ENCODE assay signal across 2 cellular contexts in the genomic region with DNA sequence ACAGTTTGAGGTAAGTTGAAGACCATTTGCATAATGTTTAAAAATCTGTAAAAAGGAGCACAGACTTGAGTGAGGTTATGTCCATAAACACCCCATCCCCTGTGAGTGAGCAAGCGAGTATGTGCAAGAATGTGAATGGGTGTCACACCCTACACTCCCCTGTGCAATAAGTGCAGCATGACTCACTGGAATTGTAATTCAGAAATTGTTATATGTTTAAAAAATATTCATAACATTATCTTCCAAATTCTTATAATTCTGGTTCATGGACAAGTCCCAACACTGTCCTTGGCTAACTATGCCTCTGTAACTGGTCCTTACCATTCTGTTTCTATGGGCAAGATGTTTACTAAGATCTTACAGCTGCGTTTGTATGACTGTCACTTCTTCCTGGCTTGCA.
TF ChIP-seq lines count a peak whose summit lies in the region.

No MANE protein-coding gene starts in this region.

TF ChIP-seq in SK-N-SH, 30 proteins besides CTCF, POLR2A, EP300 and RAD21 (continued from another document):
- no peak for TF ChIP-seq REST (IDR thresholded peaks at IDR 0.05; ENCODE audit: low read depth, low read length)
- no peak for TF ChIP-seq SIN3A (IDR thresholded peaks at IDR 0.05; ENCODE audit: borderline replicate concordance, low read depth, low read length)
- TF ChIP-seq EZH2phosphoT487 (IDR thresholded peaks at IDR 0.05; ENCODE audit: borderline replicate concordance, low read depth), result no peak
- TF ChIP-seq MXI1 (IDR thresholded peaks at IDR 0.05; ENCODE audit: low read depth, low read length), result no peak
- no peak for TF ChIP-seq FOXM1 (IDR thresholded peaks at IDR 0.05; ENCODE audit: low read depth)
- no peak for TF ChIP-seq RCOR1 (IDR thresholded peaks at IDR 0.05; ENCODE audit: low read length)
- TF ChIP-seq, protein P1, sequence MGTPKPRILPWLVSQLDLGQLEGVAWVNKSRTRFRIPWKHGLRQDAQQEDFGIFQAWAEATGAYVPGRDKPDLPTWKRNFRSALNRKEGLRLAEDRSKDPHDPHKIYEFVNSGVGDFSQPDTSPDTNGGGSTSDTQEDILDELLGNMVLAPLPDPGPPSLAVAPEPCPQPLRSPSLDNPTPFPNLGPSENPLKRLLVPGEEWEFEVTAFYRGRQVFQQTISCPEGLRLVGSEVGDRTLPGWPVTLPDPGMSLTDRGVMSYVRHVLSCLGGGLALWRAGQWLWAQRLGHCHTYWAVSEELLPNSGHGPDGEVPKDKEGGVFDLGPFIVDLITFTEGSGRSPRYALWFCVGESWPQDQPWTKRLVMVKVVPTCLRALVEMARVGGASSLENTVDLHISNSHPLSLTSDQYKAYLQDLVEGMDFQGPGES (IDR thresholded peaks at IDR 0.05; ENCODE audit: low read depth, low read length), result no peak
- TF ChIP-seq, protein P2, sequence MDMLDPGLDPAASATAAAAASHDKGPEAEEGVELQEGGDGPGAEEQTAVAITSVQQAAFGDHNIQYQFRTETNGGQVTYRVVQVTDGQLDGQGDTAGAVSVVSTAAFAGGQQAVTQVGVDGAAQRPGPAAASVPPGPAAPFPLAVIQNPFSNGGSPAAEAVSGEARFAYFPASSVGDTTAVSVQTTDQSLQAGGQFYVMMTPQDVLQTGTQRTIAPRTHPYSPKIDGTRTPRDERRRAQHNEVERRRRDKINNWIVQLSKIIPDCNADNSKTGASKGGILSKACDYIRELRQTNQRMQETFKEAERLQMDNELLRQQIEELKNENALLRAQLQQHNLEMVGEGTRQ (IDR thresholded peaks at IDR 0.05; ENCODE audit: borderline replicate concordance, low read depth, low read length), result no peak
- TF ChIP-seq JUND (IDR thresholded peaks at IDR 0.05), result no peak
- no peak for TF ChIP-seq SMC3 (IDR thresholded peaks at IDR 0.05; ENCODE audit: low read depth, low read length)
- no peak for TF ChIP-seq TCF12 (IDR thresholded peaks at IDR 0.05)
- no peak for TF ChIP-seq MEF2A (IDR thresholded peaks at IDR 0.05; ENCODE audit: borderline replicate concordance, low read depth)
- TF ChIP-seq, protein P3, sequence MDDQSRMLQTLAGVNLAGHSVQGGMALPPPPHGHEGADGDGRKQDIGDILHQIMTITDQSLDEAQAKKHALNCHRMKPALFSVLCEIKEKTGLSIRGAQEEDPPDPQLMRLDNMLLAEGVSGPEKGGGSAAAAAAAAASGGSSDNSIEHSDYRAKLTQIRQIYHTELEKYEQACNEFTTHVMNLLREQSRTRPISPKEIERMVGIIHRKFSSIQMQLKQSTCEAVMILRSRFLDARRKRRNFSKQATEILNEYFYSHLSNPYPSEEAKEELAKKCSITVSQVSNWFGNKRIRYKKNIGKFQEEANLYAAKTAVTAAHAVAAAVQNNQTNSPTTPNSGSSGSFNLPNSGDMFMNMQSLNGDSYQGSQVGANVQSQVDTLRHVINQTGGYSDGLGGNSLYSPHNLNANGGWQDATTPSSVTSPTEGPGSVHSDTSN (IDR thresholded peaks at IDR 0.05), result no peak
TF ChIP-seq in SK-N-SH: peak in this region for 0.

TF ChIP-seq in SK-N-SH treated with all-trans-retinoic acid at 6 μM for 48 hours, 23 proteins besides CTCF, POLR2A, EP300 and RAD21 (continued from another document):
- TF ChIP-seq, protein P4, sequence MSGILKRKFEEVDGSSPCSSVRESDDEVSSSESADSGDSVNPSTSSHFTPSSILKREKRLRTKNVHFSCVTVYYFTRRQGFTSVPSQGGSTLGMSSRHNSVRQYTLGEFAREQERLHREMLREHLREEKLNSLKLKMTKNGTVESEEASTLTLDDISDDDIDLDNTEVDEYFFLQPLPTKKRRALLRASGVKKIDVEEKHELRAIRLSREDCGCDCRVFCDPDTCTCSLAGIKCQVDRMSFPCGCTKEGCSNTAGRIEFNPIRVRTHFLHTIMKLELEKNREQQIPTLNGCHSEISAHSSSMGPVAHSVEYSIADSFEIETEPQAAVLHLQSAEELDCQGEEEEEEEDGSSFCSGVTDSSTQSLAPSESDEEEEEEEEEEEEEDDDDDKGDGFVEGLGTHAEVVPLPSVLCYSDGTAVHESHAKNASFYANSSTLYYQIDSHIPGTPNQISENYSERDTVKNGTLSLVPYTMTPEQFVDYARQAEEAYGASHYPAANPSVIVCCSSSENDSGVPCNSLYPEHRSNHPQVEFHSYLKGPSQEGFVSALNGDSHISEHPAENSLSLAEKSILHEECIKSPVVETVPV (CRISPR knock-in tag; IDR thresholded peaks at IDR 0.05), result no peak
- TF ChIP-seq TCF4 (CRISPR knock-in tag; IDR thresholded peaks at IDR 0.05; ENCODE audit: borderline replicate concordance), result no peak
- TF ChIP-seq ISL1 (CRISPR knock-in tag; IDR thresholded peaks at IDR 0.05), result no peak
- no peak for TF ChIP-seq OSR1 (CRISPR knock-in tag; IDR thresholded peaks at IDR 0.05)
- TF ChIP-seq, protein P5, sequence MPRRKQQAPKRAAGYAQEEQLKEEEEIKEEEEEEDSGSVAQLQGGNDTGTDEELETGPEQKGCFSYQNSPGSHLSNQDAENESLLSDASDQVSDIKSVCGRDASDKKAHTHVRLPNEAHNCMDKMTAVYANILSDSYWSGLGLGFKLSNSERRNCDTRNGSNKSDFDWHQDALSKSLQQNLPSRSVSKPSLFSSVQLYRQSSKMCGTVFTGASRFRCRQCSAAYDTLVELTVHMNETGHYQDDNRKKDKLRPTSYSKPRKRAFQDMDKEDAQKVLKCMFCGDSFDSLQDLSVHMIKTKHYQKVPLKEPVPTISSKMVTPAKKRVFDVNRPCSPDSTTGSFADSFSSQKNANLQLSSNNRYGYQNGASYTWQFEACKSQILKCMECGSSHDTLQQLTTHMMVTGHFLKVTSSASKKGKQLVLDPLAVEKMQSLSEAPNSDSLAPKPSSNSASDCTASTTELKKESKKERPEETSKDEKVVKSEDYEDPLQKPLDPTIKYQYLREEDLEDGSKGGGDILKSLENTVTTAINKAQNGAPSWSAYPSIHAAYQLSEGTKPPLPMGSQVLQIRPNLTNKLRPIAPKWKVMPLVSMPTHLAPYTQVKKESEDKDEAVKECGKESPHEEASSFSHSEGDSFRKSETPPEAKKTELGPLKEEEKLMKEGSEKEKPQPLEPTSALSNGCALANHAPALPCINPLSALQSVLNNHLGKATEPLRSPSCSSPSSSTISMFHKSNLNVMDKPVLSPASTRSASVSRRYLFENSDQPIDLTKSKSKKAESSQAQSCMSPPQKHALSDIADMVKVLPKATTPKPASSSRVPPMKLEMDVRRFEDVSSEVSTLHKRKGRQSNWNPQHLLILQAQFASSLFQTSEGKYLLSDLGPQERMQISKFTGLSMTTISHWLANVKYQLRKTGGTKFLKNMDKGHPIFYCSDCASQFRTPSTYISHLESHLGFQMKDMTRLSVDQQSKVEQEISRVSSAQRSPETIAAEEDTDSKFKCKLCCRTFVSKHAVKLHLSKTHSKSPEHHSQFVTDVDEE (CRISPR knock-in tag; IDR thresholded peaks at IDR 0.05), result no peak
- TF ChIP-seq PPARA (CRISPR knock-in tag; IDR thresholded peaks at IDR 0.05; ENCODE audit: borderline replicate concordance), result no peak
TF ChIP-seq in SK-N-SH treated with all-trans-retinoic acid at 6 μM for 48 hours: peak in this region for 0.
